1 cellular context compared by ENCODE assay signal in the genomic region with DNA sequence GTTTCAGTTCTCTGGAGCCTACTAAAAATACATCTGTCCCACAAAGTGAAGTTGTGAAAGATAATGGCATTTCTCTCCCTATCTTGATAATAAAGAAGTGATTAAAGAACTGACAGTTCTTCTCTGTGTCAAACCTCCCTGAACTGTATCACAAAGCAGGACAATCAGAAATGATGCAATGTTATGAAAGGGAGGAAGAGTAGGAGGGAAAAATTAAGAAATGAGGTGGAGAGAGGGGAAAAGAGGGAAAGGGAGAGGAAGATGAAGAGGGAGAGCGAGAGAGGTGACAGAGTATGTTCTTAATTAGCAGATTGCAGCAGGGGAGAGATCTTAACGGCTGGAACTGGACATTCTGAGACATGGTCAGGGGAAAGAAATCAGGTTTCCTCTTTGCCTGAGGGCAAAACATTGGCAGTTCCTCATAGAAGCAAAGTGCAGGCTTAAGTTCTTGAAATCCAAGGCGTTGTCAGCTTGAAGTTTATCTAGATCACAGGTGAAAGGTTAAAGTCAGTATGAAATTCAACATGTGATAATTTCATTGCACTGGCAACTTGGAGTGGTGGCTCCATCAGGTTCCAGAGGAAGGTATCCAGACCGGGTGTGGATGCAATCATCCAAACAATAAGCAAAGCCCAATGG.
TF ChIP-seq lines count a peak whose summit lies in the region.

No MANE protein-coding gene starts in this region.

TF ChIP-seq in HepG2, 621 proteins besides CTCF, POLR2A, EP300 and RAD21 (continued from another document):
- TF ChIP-seq, protein P1, sequence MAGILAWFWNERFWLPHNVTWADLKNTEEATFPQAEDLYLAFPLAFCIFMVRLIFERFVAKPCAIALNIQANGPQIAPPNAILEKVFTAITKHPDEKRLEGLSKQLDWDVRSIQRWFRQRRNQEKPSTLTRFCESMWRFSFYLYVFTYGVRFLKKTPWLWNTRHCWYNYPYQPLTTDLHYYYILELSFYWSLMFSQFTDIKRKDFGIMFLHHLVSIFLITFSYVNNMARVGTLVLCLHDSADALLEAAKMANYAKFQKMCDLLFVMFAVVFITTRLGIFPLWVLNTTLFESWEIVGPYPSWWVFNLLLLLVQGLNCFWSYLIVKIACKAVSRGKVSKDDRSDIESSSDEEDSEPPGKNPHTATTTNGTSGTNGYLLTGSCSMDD (CRISPR knock-in tag; IDR thresholded peaks at IDR 0.05), result no peak
- TF ChIP-seq BRF2 (CRISPR knock-in tag; IDR thresholded peaks at IDR 0.05), result no peak
- TF ChIP-seq GATAD1 (CRISPR knock-in tag; IDR thresholded peaks at IDR 0.05), result no peak
- TF ChIP-seq HNF1B (CRISPR knock-in tag; IDR thresholded peaks at IDR 0.05), result no peak
- no peak for TF ChIP-seq PRPF4 (IDR thresholded peaks at IDR 0.05; ENCODE audit: low read depth, low read length, poor library complexity, severe bottlenecking)
- TF ChIP-seq KDM1A (CRISPR knock-in tag; IDR thresholded peaks at IDR 0.05), result no peak
- TF ChIP-seq, protein P2, sequence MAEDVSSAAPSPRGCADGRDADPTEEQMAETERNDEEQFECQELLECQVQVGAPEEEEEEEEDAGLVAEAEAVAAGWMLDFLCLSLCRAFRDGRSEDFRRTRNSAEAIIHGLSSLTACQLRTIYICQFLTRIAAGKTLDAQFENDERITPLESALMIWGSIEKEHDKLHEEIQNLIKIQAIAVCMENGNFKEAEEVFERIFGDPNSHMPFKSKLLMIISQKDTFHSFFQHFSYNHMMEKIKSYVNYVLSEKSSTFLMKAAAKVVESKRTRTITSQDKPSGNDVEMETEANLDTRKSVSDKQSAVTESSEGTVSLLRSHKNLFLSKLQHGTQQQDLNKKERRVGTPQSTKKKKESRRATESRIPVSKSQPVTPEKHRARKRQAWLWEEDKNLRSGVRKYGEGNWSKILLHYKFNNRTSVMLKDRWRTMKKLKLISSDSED (CRISPR knock-in tag; IDR thresholded peaks at IDR 0.05), result no peak
- peak; percentile 49; the same call in 1 of the 2 replicates for TF ChIP-seq ATF7 (IDR thresholded peaks at IDR 0.05)
- TF ChIP-seq ATF7 (CRISPR knock-in tag; IDR thresholded peaks at IDR 0.05), result no peak
- TF ChIP-seq ZNF678 (CRISPR knock-in tag; IDR thresholded peaks at IDR 0.05), result no peak
- TF ChIP-seq ZKSCAN1 (IDR thresholded peaks at IDR 0.05; ENCODE audit: low read length), result no peak
- TF ChIP-seq, protein P3, sequence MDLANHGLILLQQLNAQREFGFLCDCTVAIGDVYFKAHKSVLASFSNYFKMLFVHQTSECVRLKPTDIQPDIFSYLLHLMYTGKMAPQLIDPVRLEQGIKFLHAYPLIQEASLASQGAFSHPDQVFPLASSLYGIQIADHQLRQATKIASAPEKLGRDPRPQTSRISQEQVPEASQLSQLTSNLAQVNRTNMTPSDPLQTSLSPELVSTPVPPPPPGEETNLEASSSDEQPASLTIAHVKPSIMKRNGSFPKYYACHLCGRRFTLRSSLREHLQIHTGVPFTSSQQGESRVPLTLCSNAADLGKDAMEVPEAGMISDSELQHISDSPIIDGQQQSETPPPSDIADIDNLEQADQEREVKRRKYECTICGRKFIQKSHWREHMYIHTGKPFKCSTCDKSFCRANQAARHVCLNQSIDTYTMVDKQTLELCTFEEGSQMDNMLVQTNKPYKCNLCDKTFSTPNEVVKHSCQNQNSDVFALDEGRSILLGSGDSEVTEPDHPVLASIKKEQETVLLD (CRISPR knock-in tag; IDR thresholded peaks at IDR 0.05; ENCODE audit: low read depth), result no peak
- no peak for TF ChIP-seq PHF5A (CRISPR knock-in tag; IDR thresholded peaks at IDR 0.05; ENCODE audit: low read depth, unreplicated experiment)
- peak; percentile 26 for TF ChIP-seq HNRNPK (IDR thresholded peaks at IDR 0.05; ENCODE audit: low read depth, low read length, poor library complexity, severe bottlenecking)
- no peak for TF ChIP-seq NCOA5 (CRISPR knock-in tag; IDR thresholded peaks at IDR 0.05)
- TF ChIP-seq CEBPZ (IDR thresholded peaks at IDR 0.05; ENCODE audit: low read length), result no peak
